8 cellular contexts compared by ENCODE assay signal in genomic region chr13:20772401-20773131, GRCh38. TPM values are rescaled to one million over a fixed set of nuclear protein-coding genes. Genes with fewer than 3 reads are reported as not detected.
DNase-seq lines count a peak whose midpoint lies in the region; TF ChIP-seq lines count a peak whose summit lies in the region.

No MANE protein-coding gene starts in this region.

- peak overlapping the region; percentile 97 for H3K27ac Mint-ChIP-seq in T-helper 2 cell treated with Interferon-gamma antibody and Interleukin-4, amounts not matched to agents 5 μg/mL and 100 μg/mL, for 36 hours

- peak overlapping the region; percentile 87 for H3K4me3 Mint-ChIP-seq in T-helper 2 cell treated with Interferon-gamma antibody and Interleukin-4, amounts not matched to agents 5 μg/mL and 100 μg/mL, for 36 hours

- intact Hi-C loops in spleen (cut with DNase I; ENCODE audit: low total_unique reads), result loop anchor here (10.0 kb wide), 1 partner anchor 58 kb away; no protein-coding TSS in a partner anchor

- TF ChIP-seq CTCF in HL-60 (IDR thresholded peaks at IDR 0.05; ENCODE audit: insufficient read depth, low read length), result no peak
- TF ChIP-seq CTCF in foreskin fibroblast (IDR thresholded peaks at IDR 0.05; ENCODE audit: low read depth, low read length), result no peak
- no peak for TF ChIP-seq CTCF in spleen (IDR thresholded peaks at IDR 0.05 in 8 of 11, conservative IDR thresholded peaks at IDR 0.05 in 3 of 11)

- H3K36me3 Mint-ChIP-seq in T-helper 2 cell treated with Interferon-gamma antibody and Interleukin-4, amounts not matched to agents 5 μg/mL and 100 μg/mL, for 36 hours (ENCODE audit: low read depth), result peaks cover 60% of the 10 kb centered on the region

- peak; percentile 30 to 72 for DNase-seq in HL-60 (ENCODE audit: low read depth in 1 of 2, low spot score in 1 of 2)
- DNase-seq in T-helper 2 cell treated with Interferon-gamma antibody and Interleukin-4, amounts not matched to agents 5 μg/mL and 100 μg/mL, for 36 hours (ENCODE audit: low spot score), result no peak
- DNase-seq in foreskin fibroblast, result peak in 1 of 2 donors; percentile 8
- DNase-seq in spleen, result no peak
- no peak for DNase-seq in NCI-H748 treated with DMSO at 0.1 percent for 48 hours (lab: John Stamatoyannopoulos, UW)
- DNase-seq in A172 (ENCODE audit: low spot score), result no peak
- no peak for DNase-seq in stimulated activated naive CD4-positive, alpha-beta T cell treated with Interleukin-2 at 50 U/mL for 16 hours (lab: John Stamatoyannopoulos, UW)
- no peak for DNase-seq in NCI-H345 (lab: John Stamatoyannopoulos, UW)

- H3K4me1 Mint-ChIP-seq in T-helper 2 cell treated with Interferon-gamma antibody and Interleukin-4, amounts not matched to agents 5 μg/mL and 100 μg/mL, for 36 hours (ENCODE audit: low read depth), result peaks cover 31% of the 10 kb centered on the region

- H3K27me3 ChIP-seq in HL-60 (ENCODE audit: insufficient read depth, poor library complexity, severe bottlenecking) (no peaks in the 10 kb centered on the region), spleen (replicated peaks in 1 of 7) (no peaks in the 10 kb centered on the region)

- H3K4me1 ChIP-seq in spleen, result peaks cover 0 to 28% (median 14%) of the 10 kb centered on the region in 6 donors

- WGBS in spleen, 5 donors, result 73 to 86% (median 82%) methylated on average over 10 of the region's 10 CpGs

- H3K9me3 Mint-ChIP-seq in T-helper 2 cell treated with Interferon-gamma antibody and Interleukin-4, amounts not matched to agents 5 μg/mL and 100 μg/mL, for 36 hours, result peaks cover 27% of the 10 kb centered on the region

- H3K9me3 ChIP-seq in spleen, result peaks cover 4 to 31% (median 28%) of the 10 kb centered on the region in 8 donors

- H3K4me3 ChIP-seq in HL-60 (replicated peaks; ENCODE audit: insufficient read depth, low read length) (peak overlapping the region; percentile 60), foreskin fibroblast (ENCODE audit: low read depth in 1 of 2, low read length in 2 of 2) (peak overlapping the region; percentile 72 to 79), spleen (peak overlapping the region; percentile 61 to 79 (median 66))

- H3K27ac ChIP-seq in HL-60 (replicated peaks), result peak overlapping the region; percentile 97
- peak overlapping the region; percentile 87 to 96 (median 92) for H3K27ac ChIP-seq in spleen

- TF ChIP-seq POLR2A in spleen (IDR thresholded peaks at IDR 0.05), result no peak

- H3K36me3 ChIP-seq in spleen, result peaks cover 0 to 35% (median 0%) of the 10 kb centered on the region in 6 donors

- no peaks in the 10 kb centered on the region for H3K27me3 Mint-ChIP-seq in T-helper 2 cell treated with Interferon-gamma antibody and Interleukin-4, amounts not matched to agents 5 μg/mL and 100 μg/mL, for 36 hours (ENCODE audit: low read depth)

RNA-seq across cellular contexts. Expression of gene EEF1AKMT1, which starts 1.2 kb away (rescaled TPM):
- total RNA-seq in spleen, result 1 to 10 TPM; 3.8 to 8.9 (median 7.0) TPM
- polyA plus RNA-seq in spleen, result 10 to 100 TPM in 1 of 3 donors, 1 to 10 TPM in 2; 5.7 to 10.1 (median 8.0) TPM
- 10.7 and 16.8 TPM in 2 replicates for total RNA-seq in A172 (2014; rRNA removed; shearing (Covaris generic))

Comparison
In these comparisons a context has a peak if more than half of its experiments do, and no peak if none do; other contexts are left out.
1. DNase-seq: peak in HL-60 (2 of 2); none in T-helper 2 cell treated with Interferon-gamma antibody and Interleukin-4, amounts not matched to agents 5 μg/mL and 100 μg/mL, for 36 hours (single experiment), spleen (single experiment), NCI-H748 treated with DMSO at 0.1 percent for 48 hours (single experiment), A172 (single experiment), stimulated activated naive CD4-positive, alpha-beta T cell treated with Interleukin-2 at 50 U/mL for 16 hours (single experiment) and NCI-H345 (single experiment).
2. Peak in every context shown above with its lines, with median percentiles within 50 percentile points of each other: H3K4me3 ChIP-seq.